8 cellular contexts compared by ENCODE assay signal in the genomic region with DNA sequence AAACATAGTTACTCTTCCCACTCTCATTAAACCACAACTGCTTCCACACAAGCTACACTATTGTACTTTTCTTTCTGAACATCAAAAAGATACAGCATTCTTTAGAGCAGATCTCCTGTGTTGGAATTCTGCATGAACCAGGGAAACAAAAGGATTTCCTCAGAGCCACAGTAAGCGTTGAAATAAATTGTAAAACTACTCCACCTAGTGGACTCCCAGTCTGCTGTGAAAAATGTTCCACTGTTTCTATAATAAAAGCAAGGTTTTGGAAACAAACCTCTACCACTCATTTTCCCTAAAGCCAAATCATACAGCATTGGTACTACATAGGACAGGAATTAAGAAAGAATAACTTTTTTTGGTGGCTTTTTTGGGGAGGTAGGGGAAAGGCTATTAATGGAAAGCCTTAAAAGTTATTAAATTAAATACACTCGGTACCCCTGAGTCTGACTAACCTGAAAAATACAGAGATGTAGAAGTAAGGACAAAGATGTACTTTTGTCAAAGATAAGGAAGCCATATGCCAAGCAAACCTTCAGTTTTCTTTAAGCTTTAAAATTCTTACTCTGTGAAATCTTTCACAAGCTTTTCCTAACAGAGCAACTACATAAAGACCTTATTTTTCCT. TPM values are rescaled to one million over a fixed set of nuclear protein-coding genes. Genes with fewer than 3 reads are reported as not detected.
DNase-seq lines count a peak whose midpoint lies in the region; ATAC-seq and TF ChIP-seq lines count a peak whose summit lies in the region.

No MANE protein-coding gene starts in this region.

- H3K9me3 Mint-ChIP-seq in activated CD4-positive, alpha-beta T cell treated with anti-CD3 and anti-CD28 coated beads, Interleukin-2, amount 10 ng/mL, durations not matched to agents 7 days and 5 days, result no peaks in the 10 kb centered on the region
- H3K9me3 Mint-ChIP-seq in immature natural killer cell, result no peaks in the 10 kb centered on the region

- no peak overlapping the region for H3K27ac ChIP-seq in testis

- no peaks in the 10 kb centered on the region for H3K27me3 Mint-ChIP-seq in activated CD4-positive, alpha-beta T cell treated with anti-CD3 and anti-CD28 coated beads, Interleukin-2, amount 10 ng/mL, durations not matched to agents 7 days and 5 days
- H3K27me3 Mint-ChIP-seq in immature natural killer cell (ENCODE audit: low read depth in 3 of 3), result peaks cover 0 to 2% (median 1%) of the 10 kb centered on the region in 3 donors

- POLR2A ChIA-PET in activated CD4-positive, alpha-beta T cell treated with anti-CD3 and anti-CD28 coated beads, Interleukin-2, amount 10 ng/mL, durations not matched to agents 7 days and 5 days (lab: Charles Lee), result no interaction called here

- no peaks in the 10 kb centered on the region for H3K9me3 ChIP-seq in testis

- in situ Hi-C loops in astrocyte of the spinal cord (cut with HindIII; ENCODE audit: low sequenced_read_pairs), result no loop called here

- H3K36me3 Mint-ChIP-seq in activated CD4-positive, alpha-beta T cell treated with anti-CD3 and anti-CD28 coated beads, Interleukin-2, amount 10 ng/mL, durations not matched to agents 7 days and 5 days (ENCODE audit: low read depth), result peaks cover 12% of the 10 kb centered on the region
- H3K36me3 Mint-ChIP-seq in immature natural killer cell, result peaks cover 3 to 12% (median 10%) of the 10 kb centered on the region in 3 donors

- H3K4me1 ChIP-seq in testis, result peaks cover 3% of the 10 kb centered on the region

- no peak for TF ChIP-seq POLR2A in testis (IDR thresholded peaks at IDR 0.05)

- WGBS in testis, 2 donors, result 47 to 50% methylated on average over 2 of the region's 2 CpGs

- no peaks in the 10 kb centered on the region for H3K27me3 ChIP-seq in testis

- no peak overlapping the region for H3K4me3 ChIP-seq in astrocyte of the spinal cord (ENCODE audit: low read depth, low read length)
- no peak overlapping the region for H3K4me3 ChIP-seq in testis

- no peak overlapping the region for H3K27ac Mint-ChIP-seq in activated CD4-positive, alpha-beta T cell treated with anti-CD3 and anti-CD28 coated beads, Interleukin-2, amount 10 ng/mL, durations not matched to agents 7 days and 5 days
- H3K27ac Mint-ChIP-seq in immature natural killer cell, result no peak overlapping the region

- ATAC-seq in HG03139 (IDR thresholded peaks at IDR 0.05; ENCODE audit: unreplicated experiment), result no peak
- no peak for ATAC-seq in stimulated activated naive CD8-positive, alpha-beta T cell treated with anti-CD3 and anti-CD28 coated beads, Interleukin-15, Interleukin-2, amounts not matched to agents 100 U/mL and 50 U/mL, for 24 hours

- intact Hi-C loops in testis (cut with DNase I; ENCODE audit: low total_unique reads), result loop anchor here (10.0 kb wide), 1 partner anchor 495 kb away; no protein-coding TSS in a partner anchor

- peak; percentile 10 for DNase-seq in activated CD4-positive, alpha-beta T cell treated with anti-CD3 and anti-CD28 coated beads, Interleukin-2, amount 10 ng/mL, durations not matched to agents 7 days and 5 days
- no peak for DNase-seq in activated CD4-positive, alpha-beta T cell treated with anti-CD3 and anti-CD28 coated beads for 48 hours
- DNase-seq in NCI-H2081 treated with DMSO at 0.1 percent for 48 hours (lab: John Stamatoyannopoulos, UW) (peak; percentile 18), astrocyte of the spinal cord (ENCODE audit: low read depth, low spot score) (peak; percentile 79), immature natural killer cell (peak; percentile 9 to 34 (median 21)), testis (no peak)
- DNase-seq in stimulated activated naive CD8-positive, alpha-beta T cell treated with anti-CD3 and anti-CD28 coated beads, Interleukin-15, Interleukin-2, amounts not matched to agents 100 U/mL and 50 U/mL, for 24 hours, result no peak

- TF ChIP-seq CTCF in astrocyte of the spinal cord (IDR thresholded peaks at IDR 0.05; ENCODE audit: low read depth, low read length) (peak; percentile 69), testis (IDR thresholded peaks at IDR 0.05) (peak; percentile 74 to 90 (median 86))

- H3K4me1 Mint-ChIP-seq in activated CD4-positive, alpha-beta T cell treated with anti-CD3 and anti-CD28 coated beads, Interleukin-2, amount 10 ng/mL, durations not matched to agents 7 days and 5 days, result no peaks in the 10 kb centered on the region
- no peaks in the 10 kb centered on the region for H3K4me1 Mint-ChIP-seq in immature natural killer cell

- CTCF ChIA-PET in activated CD4-positive, alpha-beta T cell treated with anti-CD3 and anti-CD28 coated beads, Interleukin-2, amount 10 ng/mL, durations not matched to agents 7 days and 5 days (lab: Charles Lee), result interaction anchor here (0.6 to 1.8 kb wide), 3 partner anchors 13 to 486 kb away, joined by 3 to 6 read pairs (median 4); no protein-coding TSS in a partner anchor

- no peaks in the 10 kb centered on the region for H3K36me3 ChIP-seq in testis (ENCODE audit: low read depth, missing control alignments)

- H3K4me3 Mint-ChIP-seq in activated CD4-positive, alpha-beta T cell treated with anti-CD3 and anti-CD28 coated beads, Interleukin-2, amount 10 ng/mL, durations not matched to agents 7 days and 5 days, result no peak overlapping the region
- H3K4me3 Mint-ChIP-seq in immature natural killer cell, result no peak overlapping the region

RNA-seq across cellular contexts. Expression of a gene that starts 19.3 kb away (rescaled TPM):
- total RNA-seq in activated CD4-positive, alpha-beta T cell treated with anti-CD3 and anti-CD28 coated beads, Interleukin-2, amount 10 ng/mL, durations not matched to agents 7 days and 5 days, result 1 to 10 TPM; 5.2 to 6.0 TPM
- polyA plus RNA-seq in immature natural killer cell (1 to 10 TPM in 2 of 3 donors, under 1 TPM in 1; 0.81 to 4.6 (median 1.7) TPM), testis (ENCODE audit: insufficient read depth, low read depth, low replicate concordance) (7.9 TPM)
- total RNA-seq in testis, result 1 to 10 TPM; 7.6 to 8.3 TPM

RNA-seq across cellular contexts. Expression of a gene that starts 19.4 kb away (rescaled TPM):
- 10 to 100 TPM; 31.8 to 34.1 TPM for total RNA-seq in activated CD4-positive, alpha-beta T cell treated with anti-CD3 and anti-CD28 coated beads, Interleukin-2, amount 10 ng/mL, durations not matched to agents 7 days and 5 days
- polyA plus RNA-seq in immature natural killer cell (10 to 100 TPM; 13.2 to 21.3 (median 15.2) TPM), testis (ENCODE audit: insufficient read depth, low read depth, low replicate concordance) (18.3 TPM)
- 10 to 100 TPM; 33.8 to 41.3 TPM for total RNA-seq in testis

Comparison
In these comparisons a context has a peak if more than half of its experiments do, and no peak if none do; other contexts are left out.
1. DNase-seq: peak in activated CD4-positive, alpha-beta T cell treated with anti-CD3 and anti-CD28 coated beads, Interleukin-2, amount 10 ng/mL, durations not matched to agents 7 days and 5 days (single experiment), NCI-H2081 treated with DMSO at 0.1 percent for 48 hours (single experiment), astrocyte of the spinal cord (single experiment) and immature natural killer cell (3 of 3); none in activated CD4-positive, alpha-beta T cell treated with anti-CD3 and anti-CD28 coated beads for 48 hours (single experiment), testis (single experiment) and stimulated activated naive CD8-positive, alpha-beta T cell treated with anti-CD3 and anti-CD28 coated beads, Interleukin-15, Interleukin-2, amounts not matched to agents 100 U/mL and 50 U/mL, for 24 hours (single experiment).